Comparison of ENCODE assay signal across 27 cellular contexts in genomic region chrX:44456685-44457084, GRCh38.
"Had no signal": no experiment of that assay in that cellular context is flagged by ENCODE, and none has a peak within 500 bp of the region (broad histone marks: within the 10 kb centered on the region; RNA-seq: fewer than 3 reads in every experiment).

No MANE protein-coding gene starts in this region.

- H3K27ac ChIP-seq: colonic mucosa, gastrocnemius medialis, heart left ventricle, hepatocyte, lower lobe of right lung, neutrophil, parathyroid adenoma, right lobe of liver, thoracic aorta, tibial nerve, upper lobe of right lung, uterus had no signal

- H3K4me3 ChIP-seq: colonic mucosa, gastrocnemius medialis, heart left ventricle, hepatocyte, lower lobe of right lung, right lobe of liver, thoracic aorta, tibial nerve, upper lobe of right lung, uterus had no signal

- H3K79me2 ChIP-seq: hepatocyte, parathyroid adenoma had no signal

- ATAC-seq: gastrocnemius medialis, heart left ventricle, left ventricle myocardium superior, lower lobe of right lung, natural killer cell, right lobe of liver, upper lobe of right lung had no signal

- H3K9me3 ChIP-seq: colonic mucosa, gastrocnemius medialis, lower lobe of right lung, neutrophil, right lobe of liver, thoracic aorta, tibial nerve, upper lobe of right lung, uterus had no signal

- H3K9me3 Mint-ChIP-seq: dendritic cell treated with granulocyte-macrophage colony-stimulating factor and Interleukin-4, amounts not matched to agents 40 ng/mL and 50 ng/mL, for 4 days; memory B cell; natural killer cell; stimulated activated naive B cell treated with anti-CD40 and anti-IgM and Interleukin-4, amounts not matched to agents 10 μg/mL and 1 μg/mL and 100 μg/mL, for 72 hours; stimulated activated naive CD8-positive, alpha-beta T cell treated with anti-CD3 and anti-CD28 coated beads, Interleukin-15, Interleukin-2, amounts not matched to agents 100 ng/mL and 50 ng/mL, for 24 hours had no signal

- H3K4me3 Mint-ChIP-seq: dendritic cell treated with granulocyte-macrophage colony-stimulating factor and Interleukin-4, amounts not matched to agents 40 ng/mL and 50 ng/mL, for 4 days; endodermal cell; memory B cell; natural killer cell; stimulated activated naive B cell treated with anti-CD40 and anti-IgM and Interleukin-4, amounts not matched to agents 10 μg/mL and 1 μg/mL and 100 μg/mL, for 72 hours; stimulated activated naive CD8-positive, alpha-beta T cell treated with anti-CD3 and anti-CD28 coated beads, Interleukin-15, Interleukin-2, amounts not matched to agents 100 ng/mL and 50 ng/mL, for 24 hours had no signal

- H3K9ac ChIP-seq: parathyroid adenoma had no signal

- DNase-seq: colonic mucosa; effector CD8-positive, alpha-beta T cell; endodermal cell; erythroblast; gastrocnemius medialis; heart left ventricle; kidney glomerular epithelial cell; left ventricle myocardium superior; lower lobe of right lung; natural killer cell; right lobe of liver; small intestine; stimulated activated CD4-positive, alpha-beta T cell treated with anti-CD3 and anti-CD28 coated beads, Interleukin-15, amount 100 ng/mL, for 24 hours; stimulated activated CD4-positive, alpha-beta T cell treated with anti-CD3 and anti-CD28 coated beads, Interleukin-2, amount 100 ng/mL, for 48 hours; stimulated activated naive B cell treated with anti-CD40 and anti-IgM and Interleukin-4, amounts not matched to agents 10 μg/mL and 1 μg/mL and 100 μg/mL, for 72 hours; upper lobe of right lung; uterus had no signal

- H3K36me3 Mint-ChIP-seq: memory B cell; natural killer cell; stimulated activated naive B cell treated with anti-CD40 and anti-IgM and Interleukin-4, amounts not matched to agents 10 μg/mL and 1 μg/mL and 100 μg/mL, for 72 hours had no signal

- H3K4me2 ChIP-seq: hepatocyte had no signal

- FAIRE-seq: islet of Langerhans, small intestine had no signal

- H3K36me3 ChIP-seq: colonic mucosa, gastrocnemius medialis, heart left ventricle, lower lobe of right lung, neutrophil, right lobe of liver, thoracic aorta, tibial nerve, upper lobe of right lung, uterus had no signal

- H3K4me1 Mint-ChIP-seq: endodermal cell; memory B cell; natural killer cell; stimulated activated naive B cell treated with anti-CD40 and anti-IgM and Interleukin-4, amounts not matched to agents 10 μg/mL and 1 μg/mL and 100 μg/mL, for 72 hours had no signal

- H3K27me3 Mint-ChIP-seq: dendritic cell treated with granulocyte-macrophage colony-stimulating factor and Interleukin-4, amounts not matched to agents 40 ng/mL and 50 ng/mL, for 4 days; progenitor cell of endocrine pancreas; stimulated activated naive CD8-positive, alpha-beta T cell treated with anti-CD3 and anti-CD28 coated beads, Interleukin-15, Interleukin-2, amounts not matched to agents 100 ng/mL and 50 ng/mL, for 24 hours had no signal

- H3K4me1 ChIP-seq: colonic mucosa, gastrocnemius medialis, heart left ventricle, lower lobe of right lung, parathyroid adenoma, right lobe of liver, tibial nerve, upper lobe of right lung, uterus had no signal

- H3K27ac Mint-ChIP-seq: dendritic cell treated with granulocyte-macrophage colony-stimulating factor and Interleukin-4, amounts not matched to agents 40 ng/mL and 50 ng/mL, for 4 days; endodermal cell; memory B cell; natural killer cell; progenitor cell of endocrine pancreas; stimulated activated naive B cell treated with anti-CD40 and anti-IgM and Interleukin-4, amounts not matched to agents 10 μg/mL and 1 μg/mL and 100 μg/mL, for 72 hours; stimulated activated naive CD8-positive, alpha-beta T cell treated with anti-CD3 and anti-CD28 coated beads, Interleukin-15, Interleukin-2, amounts not matched to agents 100 ng/mL and 50 ng/mL, for 24 hours had no signal

- H2AFZ ChIP-seq: hepatocyte, parathyroid adenoma had no signal

- H3K27me3 ChIP-seq: colonic mucosa, gastrocnemius medialis, hepatocyte, neutrophil, right lobe of liver, tibial nerve, upper lobe of right lung, uterus had no signal
